4 cellular contexts compared by ENCODE assay signal in genomic region chr7:24972166-24972477, GRCh38.
TF ChIP-seq lines count a peak whose summit lies in the region.

No MANE protein-coding gene starts in this region.

TF ChIP-seq in SK-N-SH, 30 proteins besides CTCF, POLR2A, EP300 and RAD21:
- TF ChIP-seq MXI1 (IDR thresholded peaks at IDR 0.05; ENCODE audit: low read depth, low read length), result no peak
- no peak for TF ChIP-seq NRF1 (IDR thresholded peaks at IDR 0.05; ENCODE audit: low read depth, low read length)
- TF ChIP-seq GABPA (IDR thresholded peaks at IDR 0.05; ENCODE audit: low read depth), result no peak
- no peak for TF ChIP-seq RFX5 (IDR thresholded peaks at IDR 0.05; ENCODE audit: low read length)
- TF ChIP-seq CHD2 (IDR thresholded peaks at IDR 0.05; ENCODE audit: low read length, partially characterized antibody), result no peak
- TF ChIP-seq USF1 (IDR thresholded peaks at IDR 0.05; ENCODE audit: borderline replicate concordance, low read depth), result no peak
- no peak for TF ChIP-seq FOSL2 (IDR thresholded peaks at IDR 0.05; ENCODE audit: borderline replicate concordance, low read depth)
- no peak for TF ChIP-seq SIN3A (IDR thresholded peaks at IDR 0.05; ENCODE audit: borderline replicate concordance, low read depth, low read length)
- TF ChIP-seq ELF1 (IDR thresholded peaks at IDR 0.05), result no peak
- TF ChIP-seq YY1 (IDR thresholded peaks at IDR 0.05; ENCODE audit: low read depth), result no peak
- TF ChIP-seq, protein P1, sequence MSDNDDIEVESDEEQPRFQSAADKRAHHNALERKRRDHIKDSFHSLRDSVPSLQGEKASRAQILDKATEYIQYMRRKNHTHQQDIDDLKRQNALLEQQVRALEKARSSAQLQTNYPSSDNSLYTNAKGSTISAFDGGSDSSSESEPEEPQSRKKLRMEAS (IDR thresholded peaks at IDR 0.05; ENCODE audit: low read depth), result no peak
- no peak for TF ChIP-seq TAF1 (IDR thresholded peaks at IDR 0.05; ENCODE audit: borderline replicate concordance, low read depth, low read length)
- TF ChIP-seq TEAD4 (IDR thresholded peaks at IDR 0.05; ENCODE audit: borderline replicate concordance, insufficient read depth), result no peak
- TF ChIP-seq RXRA (IDR thresholded peaks at IDR 0.05; ENCODE audit: borderline replicate concordance, low read depth), result no peak
- no peak for TF ChIP-seq FOXM1 (IDR thresholded peaks at IDR 0.05; ENCODE audit: low read depth)
- no peak for TF ChIP-seq MEF2A (IDR thresholded peaks at IDR 0.05; ENCODE audit: borderline replicate concordance, low read depth)
- TF ChIP-seq, protein P2, sequence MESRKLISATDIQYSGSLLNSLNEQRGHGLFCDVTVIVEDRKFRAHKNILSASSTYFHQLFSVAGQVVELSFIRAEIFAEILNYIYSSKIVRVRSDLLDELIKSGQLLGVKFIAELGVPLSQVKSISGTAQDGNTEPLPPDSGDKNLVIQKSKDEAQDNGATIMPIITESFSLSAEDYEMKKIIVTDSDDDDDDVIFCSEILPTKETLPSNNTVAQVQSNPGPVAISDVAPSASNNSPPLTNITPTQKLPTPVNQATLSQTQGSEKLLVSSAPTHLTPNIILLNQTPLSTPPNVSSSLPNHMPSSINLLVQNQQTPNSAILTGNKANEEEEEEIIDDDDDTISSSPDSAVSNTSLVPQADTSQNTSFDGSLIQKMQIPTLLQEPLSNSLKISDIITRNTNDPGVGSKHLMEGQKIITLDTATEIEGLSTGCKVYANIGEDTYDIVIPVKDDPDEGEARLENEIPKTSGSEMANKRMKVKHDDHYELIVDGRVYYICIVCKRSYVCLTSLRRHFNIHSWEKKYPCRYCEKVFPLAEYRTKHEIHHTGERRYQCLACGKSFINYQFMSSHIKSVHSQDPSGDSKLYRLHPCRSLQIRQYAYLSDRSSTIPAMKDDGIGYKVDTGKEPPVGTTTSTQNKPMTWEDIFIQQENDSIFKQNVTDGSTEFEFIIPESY (IDR thresholded peaks at IDR 0.05; ENCODE audit: borderline replicate concordance, low read depth), result no peak
- no peak for TF ChIP-seq EZH2phosphoT487 (IDR thresholded peaks at IDR 0.05; ENCODE audit: borderline replicate concordance, low read depth)

TF ChIP-seq in SK-N-SH treated with all-trans-retinoic acid at 6 μM for 48 hours, 23 proteins besides CTCF, POLR2A, EP300 and RAD21:
- TF ChIP-seq TSHZ2 (CRISPR knock-in tag; IDR thresholded peaks at IDR 0.05), result no peak
- no peak for TF ChIP-seq ZFP3 (CRISPR knock-in tag; IDR thresholded peaks at IDR 0.05)
- TF ChIP-seq, protein P3, sequence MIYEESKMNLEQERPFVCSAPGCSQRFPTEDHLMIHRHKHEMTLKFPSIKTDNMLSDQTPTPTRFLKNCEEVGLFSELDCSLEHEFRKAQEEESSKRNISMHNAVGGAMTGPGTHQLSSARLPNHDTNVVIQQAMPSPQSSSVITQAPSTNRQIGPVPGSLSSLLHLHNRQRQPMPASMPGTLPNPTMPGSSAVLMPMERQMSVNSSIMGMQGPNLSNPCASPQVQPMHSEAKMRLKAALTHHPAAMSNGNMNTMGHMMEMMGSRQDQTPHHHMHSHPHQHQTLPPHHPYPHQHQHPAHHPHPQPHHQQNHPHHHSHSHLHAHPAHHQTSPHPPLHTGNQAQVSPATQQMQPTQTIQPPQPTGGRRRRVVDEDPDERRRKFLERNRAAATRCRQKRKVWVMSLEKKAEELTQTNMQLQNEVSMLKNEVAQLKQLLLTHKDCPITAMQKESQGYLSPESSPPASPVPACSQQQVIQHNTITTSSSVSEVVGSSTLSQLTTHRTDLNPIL (CRISPR knock-in tag; IDR thresholded peaks at IDR 0.05; ENCODE audit: low read depth), result no peak
- no peak for TF ChIP-seq ZNF565 (CRISPR knock-in tag; conservative IDR thresholded peaks at IDR 0.05; ENCODE audit: low read depth)
- no peak for TF ChIP-seq CSDC2 (CRISPR knock-in tag; IDR thresholded peaks at IDR 0.05)
- TF ChIP-seq ZNF70 (CRISPR knock-in tag; IDR thresholded peaks at IDR 0.05), result no peak
- no peak for TF ChIP-seq OSR1 (CRISPR knock-in tag; IDR thresholded peaks at IDR 0.05)
- TF ChIP-seq ISL1 (CRISPR knock-in tag; IDR thresholded peaks at IDR 0.05), result no peak
- no peak for TF ChIP-seq TOX (CRISPR knock-in tag; IDR thresholded peaks at IDR 0.05; ENCODE audit: borderline replicate concordance)
- no peak for TF ChIP-seq ZNF8 (CRISPR knock-in tag; IDR thresholded peaks at IDR 0.05)
- no peak for TF ChIP-seq RARB (CRISPR knock-in tag; IDR thresholded peaks at IDR 0.05)
- no peak for TF ChIP-seq TCF4 (CRISPR knock-in tag; IDR thresholded peaks at IDR 0.05; ENCODE audit: borderline replicate concordance)
- no peak for TF ChIP-seq SNAI2 (CRISPR knock-in tag; IDR thresholded peaks at IDR 0.05)
- TF ChIP-seq ARNTL (CRISPR knock-in tag; IDR thresholded peaks at IDR 0.05; ENCODE audit: borderline replicate concordance, low read depth), result no peak
- TF ChIP-seq BACH2 (CRISPR knock-in tag; IDR thresholded peaks at IDR 0.05; ENCODE audit: borderline replicate concordance), result no peak
TF ChIP-seq in SK-N-SH treated with all-trans-retinoic acid at 6 μM for 48 hours: peak in this region for 0.

TF ChIP-seq in IMR-90, 13 proteins besides CTCF, POLR2A, EP300 and RAD21:
- no peak for TF ChIP-seq USF2 (IDR thresholded peaks at IDR 0.05; ENCODE audit: low read depth, low read length)
- TF ChIP-seq MAZ (IDR thresholded peaks at IDR 0.05; ENCODE audit: borderline replicate concordance, low read depth, low read length), result no peak
- TF ChIP-seq MXI1 (IDR thresholded peaks at IDR 0.05; ENCODE audit: borderline replicate concordance, low read depth, low read length), result no peak
- TF ChIP-seq RCOR1 (IDR thresholded peaks at IDR 0.05; ENCODE audit: insufficient replicate concordance, low read length), result no peak
- no peak for TF ChIP-seq FOS (IDR thresholded peaks at IDR 0.05; ENCODE audit: low read depth, low read length)
- no peak for TF ChIP-seq CHD1 (IDR thresholded peaks at IDR 0.05; ENCODE audit: low read depth, low read length)
- no peak for TF ChIP-seq RFX5 (IDR thresholded peaks at IDR 0.05; ENCODE audit: low read depth, low read length)
- no peak for TF ChIP-seq NFE2L2 (IDR thresholded peaks at IDR 0.05; ENCODE audit: low read depth, low read length)
- no peak for TF ChIP-seq SMC3 (IDR thresholded peaks at IDR 0.05; ENCODE audit: low read depth, low read length)
- no peak for TF ChIP-seq MAFK (IDR thresholded peaks at IDR 0.05; ENCODE audit: low read depth, low read length)
- no peak for TF ChIP-seq BHLHE40 (IDR thresholded peaks at IDR 0.05; ENCODE audit: low read depth, low read length)
- TF ChIP-seq CEBPB (IDR thresholded peaks at IDR 0.05; ENCODE audit: low read depth, low read length), result no peak
- TF ChIP-seq, protein P4, sequence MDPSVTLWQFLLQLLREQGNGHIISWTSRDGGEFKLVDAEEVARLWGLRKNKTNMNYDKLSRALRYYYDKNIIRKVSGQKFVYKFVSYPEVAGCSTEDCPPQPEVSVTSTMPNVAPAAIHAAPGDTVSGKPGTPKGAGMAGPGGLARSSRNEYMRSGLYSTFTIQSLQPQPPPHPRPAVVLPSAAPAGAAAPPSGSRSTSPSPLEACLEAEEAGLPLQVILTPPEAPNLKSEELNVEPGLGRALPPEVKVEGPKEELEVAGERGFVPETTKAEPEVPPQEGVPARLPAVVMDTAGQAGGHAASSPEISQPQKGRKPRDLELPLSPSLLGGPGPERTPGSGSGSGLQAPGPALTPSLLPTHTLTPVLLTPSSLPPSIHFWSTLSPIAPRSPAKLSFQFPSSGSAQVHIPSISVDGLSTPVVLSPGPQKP (IDR thresholded peaks at IDR 0.05; ENCODE audit: borderline replicate concordance, low read depth, low read length), result no peak
TF ChIP-seq in IMR-90: peak in this region for 0.

TF ChIP-seq in GM12878, 131 proteins besides CTCF, POLR2A, EP300 and RAD21:
- TF ChIP-seq HCFC1 (IDR thresholded peaks at IDR 0.05; ENCODE audit: low read length) (no peak), YY1 (IDR thresholded peaks at IDR 0.05; ENCODE audit: low read depth, low read length) (peak; percentile 42; the same call in 1 of the 2 replicates)
TF ChIP-seq in GM12878: peak in this region for 1.
